ENCODE assay signal across 22 cellular contexts in genomic region chr4:78754872-78755271, GRCh38.
"Had no signal": no experiment of that assay in that cellular context is flagged by ENCODE, and none has a peak within 500 bp of the region (broad histone marks: within the 10 kb centered on the region; RNA-seq: fewer than 3 reads in every experiment).

No MANE protein-coding gene starts in this region.

- DNase-seq: dermis blood vessel endothelial cell; effector memory CD4-positive, alpha-beta T cell; gastrocnemius medialis; head of caudate nucleus; mesenchymal stem cell; mucosa of descending colon; naive B cell; pancreas; sigmoid colon; stimulated activated CD4-positive, alpha-beta T cell treated with anti-CD3 and anti-CD28 coated beads, Interleukin-2, amount 100 ng/mL, for 24 hours; stimulated activated CD4-positive, alpha-beta T cell treated with anti-CD3 and anti-CD28 coated beads, Interleukin-4, amount 100 ng/mL, for 24 hours; stimulated activated naive CD4-positive, alpha-beta T cell treated with Interleukin-2 at 50 U/mL for 16 hours; stomach; thyroid gland; trophoblast cell had no signal

- H3K27ac ChIP-seq: coronary artery, gastrocnemius medialis, neutrophil, pancreas, right atrium auricular region, sigmoid colon, stomach, thyroid gland had no signal

- ATAC-seq: gastrocnemius medialis; left lobe of liver; mucosa of descending colon; natural killer cell treated with Interleukin-12 subunit alpha and Interleukin-12 subunit beta and Interleukin-15 and Interleukin-18, amount 100 ng/mL, for 72 hours; pancreas; stimulated activated effector memory CD8-positive, alpha-beta T cell treated with anti-CD3 and anti-CD28 coated beads, Interleukin-12 subunit alpha, Interleukin-12 subunit beta, amount 100 ng/mL, for 72 hours had no signal

- H3K9me3 ChIP-seq: gastrocnemius medialis, mucosa of descending colon, neutrophil, pancreas, right atrium auricular region, sigmoid colon, stomach, thyroid gland had no signal

- H3K4me3 ChIP-seq: coronary artery, gastrocnemius medialis, lung, mucosa of descending colon, pancreas, right atrium auricular region, sigmoid colon, stomach, thyroid gland had no signal

- H3K27me3 ChIP-seq: gastrocnemius medialis, neutrophil, pancreas, right atrium auricular region, sigmoid colon, stomach, thyroid gland had no signal

- H3K4me1 ChIP-seq: pancreas, sigmoid colon, stomach had no signal

- H3K36me3 ChIP-seq: gastrocnemius medialis, neutrophil, pancreas, right atrium auricular region, sigmoid colon, stomach, thyroid gland had no signal
